ENCODE assay signal across 2 cellular contexts in the genomic region with DNA sequence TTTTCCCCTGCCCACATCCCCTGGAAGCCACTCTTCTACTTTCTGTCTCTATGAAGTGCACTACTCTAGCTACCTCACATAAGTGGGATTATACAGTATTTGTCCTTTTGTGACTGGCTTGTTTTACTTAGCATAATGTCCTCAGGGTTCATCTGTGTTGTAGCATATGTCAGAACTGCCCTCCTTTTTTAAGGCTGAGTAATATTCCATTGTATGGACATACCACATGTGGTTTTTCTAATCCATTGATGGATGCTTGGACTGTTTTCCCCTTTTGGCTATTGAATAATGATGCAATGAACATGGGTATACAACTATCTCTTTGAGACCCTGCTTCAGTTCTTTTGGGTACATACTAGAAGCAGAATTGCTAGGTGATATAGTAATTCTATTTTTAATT.
TF ChIP-seq lines count a peak whose summit lies in the region.

No MANE protein-coding gene starts in this region.

TF ChIP-seq in HEK293, 187 proteins besides CTCF, POLR2A, EP300 and RAD21 (continued from another document):
- TF ChIP-seq, protein P1, sequence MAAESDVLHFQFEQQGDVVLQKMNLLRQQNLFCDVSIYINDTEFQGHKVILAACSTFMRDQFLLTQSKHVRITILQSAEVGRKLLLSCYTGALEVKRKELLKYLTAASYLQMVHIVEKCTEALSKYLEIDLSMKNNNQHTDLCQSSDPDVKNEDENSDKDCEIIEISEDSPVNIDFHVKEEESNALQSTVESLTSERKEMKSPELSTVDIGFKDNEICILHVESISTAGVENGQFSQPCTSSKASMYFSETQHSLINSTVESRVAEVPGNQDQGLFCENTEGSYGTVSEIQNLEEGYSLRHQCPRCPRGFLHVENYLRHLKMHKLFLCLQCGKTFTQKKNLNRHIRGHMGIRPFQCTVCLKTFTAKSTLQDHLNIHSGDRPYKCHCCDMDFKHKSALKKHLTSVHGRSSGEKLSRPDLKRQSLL (tag by site-specific recombination; IDR thresholded peaks at IDR 0.05) = no peak
- TF ChIP-seq ZEB2 (tag by site-specific recombination; IDR thresholded peaks at IDR 0.05) (no peak), ZNF555 (tag by site-specific recombination; conservative IDR thresholded peaks at IDR 0.05) (no peak)

TF ChIP-seq in GM12878, 131 proteins besides CTCF, POLR2A, EP300 and RAD21:
- TF ChIP-seq, protein P2, sequence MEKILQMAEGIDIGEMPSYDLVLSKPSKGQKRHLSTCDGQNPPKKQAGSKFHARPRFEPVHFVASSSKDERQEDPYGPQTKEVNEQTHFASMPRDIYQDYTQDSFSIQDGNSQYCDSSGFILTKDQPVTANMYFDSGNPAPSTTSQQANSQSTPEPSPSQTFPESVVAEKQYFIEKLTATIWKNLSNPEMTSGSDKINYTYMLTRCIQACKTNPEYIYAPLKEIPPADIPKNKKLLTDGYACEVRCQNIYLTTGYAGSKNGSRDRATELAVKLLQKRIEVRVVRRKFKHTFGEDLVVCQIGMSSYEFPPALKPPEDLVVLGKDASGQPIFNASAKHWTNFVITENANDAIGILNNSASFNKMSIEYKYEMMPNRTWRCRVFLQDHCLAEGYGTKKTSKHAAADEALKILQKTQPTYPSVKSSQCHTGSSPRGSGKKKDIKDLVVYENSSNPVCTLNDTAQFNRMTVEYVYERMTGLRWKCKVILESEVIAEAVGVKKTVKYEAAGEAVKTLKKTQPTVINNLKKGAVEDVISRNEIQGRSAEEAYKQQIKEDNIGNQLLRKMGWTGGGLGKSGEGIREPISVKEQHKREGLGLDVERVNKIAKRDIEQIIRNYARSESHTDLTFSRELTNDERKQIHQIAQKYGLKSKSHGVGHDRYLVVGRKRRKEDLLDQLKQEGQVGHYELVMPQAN (conservative IDR thresholded peaks at IDR 0.05) = no peak
- peak; percentile 31; the same call in 1 of the 2 replicates for TF ChIP-seq RUNX3 (IDR thresholded peaks at IDR 0.05; ENCODE audit: low read length)
- TF ChIP-seq SMARCA5 (IDR thresholded peaks at IDR 0.05) = 0 out of 2 replicates have a peak, but pooled peaks have one; percentile 35
TF ChIP-seq in GM12878: peak in this region for 2.
